In the genomic region with DNA sequence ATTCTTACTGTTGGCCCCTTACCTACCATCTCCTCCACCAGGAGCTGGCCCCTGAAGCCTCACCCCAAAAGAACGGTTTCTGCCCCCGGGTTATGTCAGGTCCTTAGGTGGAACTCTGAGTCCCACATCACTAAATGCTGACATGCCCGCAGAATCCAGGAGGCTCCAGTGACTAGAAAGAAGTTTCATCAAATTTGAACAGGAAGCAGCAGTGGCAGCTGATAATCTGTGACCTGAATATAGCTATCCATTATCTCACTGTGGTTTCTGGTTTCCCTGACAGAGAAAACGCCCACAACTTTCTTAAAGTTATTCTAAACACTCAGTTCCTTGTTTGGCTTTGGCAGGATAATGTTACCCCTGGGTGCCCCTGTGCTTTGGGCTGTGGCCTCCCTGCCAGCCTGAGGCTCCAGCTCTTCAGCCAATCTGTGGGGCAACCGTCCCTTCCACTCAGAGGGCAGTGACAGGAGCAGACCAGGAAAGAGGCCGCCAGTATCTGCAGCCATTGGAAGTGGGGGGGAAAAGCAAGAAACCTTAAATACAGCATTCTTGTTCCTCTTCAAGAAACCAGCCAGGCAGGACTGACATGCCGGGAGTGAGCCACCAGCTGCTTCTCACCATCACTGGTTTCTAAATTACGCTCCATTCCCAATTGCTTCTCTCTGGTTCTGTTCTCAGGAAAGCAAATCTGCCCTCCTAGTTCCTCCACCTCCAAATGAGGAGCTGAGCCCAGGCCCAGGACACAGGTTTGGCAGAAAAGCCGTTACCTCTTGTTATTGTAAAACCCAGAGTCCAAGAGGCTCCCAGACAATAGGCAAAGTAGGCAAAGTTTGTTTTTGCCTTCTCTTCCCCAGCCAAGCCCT, we compare ENCODE assay signal across 1 cellular context.
TF ChIP-seq lines count a peak whose summit lies in the region.

No MANE protein-coding gene starts in this region.

TF ChIP-seq in HepG2, 621 proteins besides CTCF, POLR2A, EP300 and RAD21 (continued from another document):
- TF ChIP-seq, protein P1, sequence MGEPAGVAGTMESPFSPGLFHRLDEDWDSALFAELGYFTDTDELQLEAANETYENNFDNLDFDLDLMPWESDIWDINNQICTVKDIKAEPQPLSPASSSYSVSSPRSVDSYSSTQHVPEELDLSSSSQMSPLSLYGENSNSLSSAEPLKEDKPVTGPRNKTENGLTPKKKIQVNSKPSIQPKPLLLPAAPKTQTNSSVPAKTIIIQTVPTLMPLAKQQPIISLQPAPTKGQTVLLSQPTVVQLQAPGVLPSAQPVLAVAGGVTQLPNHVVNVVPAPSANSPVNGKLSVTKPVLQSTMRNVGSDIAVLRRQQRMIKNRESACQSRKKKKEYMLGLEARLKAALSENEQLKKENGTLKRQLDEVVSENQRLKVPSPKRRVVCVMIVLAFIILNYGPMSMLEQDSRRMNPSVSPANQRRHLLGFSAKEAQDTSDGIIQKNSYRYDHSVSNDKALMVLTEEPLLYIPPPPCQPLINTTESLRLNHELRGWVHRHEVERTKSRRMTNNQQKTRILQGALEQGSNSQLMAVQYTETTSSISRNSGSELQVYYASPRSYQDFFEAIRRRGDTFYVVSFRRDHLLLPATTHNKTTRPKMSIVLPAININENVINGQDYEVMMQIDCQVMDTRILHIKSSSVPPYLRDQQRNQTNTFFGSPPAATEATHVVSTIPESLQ (CRISPR knock-in tag; conservative IDR thresholded peaks at IDR 0.05) = no peak
- no peak for TF ChIP-seq ZNF207 (IDR thresholded peaks at IDR 0.05; ENCODE audit: borderline replicate concordance)
- no peak for TF ChIP-seq ETV6 (CRISPR knock-in tag; conservative IDR thresholded peaks at IDR 0.05)
- TF ChIP-seq ZSCAN9 (CRISPR knock-in tag; IDR thresholded peaks at IDR 0.05; ENCODE audit: borderline replicate concordance) = no peak
- TF ChIP-seq ARID2 (CRISPR knock-in tag; IDR thresholded peaks at IDR 0.05; ENCODE audit: borderline replicate concordance) = no peak
- no peak for TF ChIP-seq ZBTB1 (CRISPR knock-in tag; IDR thresholded peaks at IDR 0.05; ENCODE audit: borderline replicate concordance)
- no peak for TF ChIP-seq NBN (conservative IDR thresholded peaks at IDR 0.05)
- no peak for TF ChIP-seq HNF4G (IDR thresholded peaks at IDR 0.05; ENCODE audit: borderline replicate concordance, low read depth, low read length)
- no peak for TF ChIP-seq HNF4G (CRISPR knock-in tag; IDR thresholded peaks at IDR 0.05; ENCODE audit: borderline replicate concordance, low read depth)
- no peak for TF ChIP-seq CC2D1A (CRISPR knock-in tag; IDR thresholded peaks at IDR 0.05)
- no peak for TF ChIP-seq KDM3A (CRISPR knock-in tag; IDR thresholded peaks at IDR 0.05; ENCODE audit: low read depth)
- TF ChIP-seq, protein P2, sequence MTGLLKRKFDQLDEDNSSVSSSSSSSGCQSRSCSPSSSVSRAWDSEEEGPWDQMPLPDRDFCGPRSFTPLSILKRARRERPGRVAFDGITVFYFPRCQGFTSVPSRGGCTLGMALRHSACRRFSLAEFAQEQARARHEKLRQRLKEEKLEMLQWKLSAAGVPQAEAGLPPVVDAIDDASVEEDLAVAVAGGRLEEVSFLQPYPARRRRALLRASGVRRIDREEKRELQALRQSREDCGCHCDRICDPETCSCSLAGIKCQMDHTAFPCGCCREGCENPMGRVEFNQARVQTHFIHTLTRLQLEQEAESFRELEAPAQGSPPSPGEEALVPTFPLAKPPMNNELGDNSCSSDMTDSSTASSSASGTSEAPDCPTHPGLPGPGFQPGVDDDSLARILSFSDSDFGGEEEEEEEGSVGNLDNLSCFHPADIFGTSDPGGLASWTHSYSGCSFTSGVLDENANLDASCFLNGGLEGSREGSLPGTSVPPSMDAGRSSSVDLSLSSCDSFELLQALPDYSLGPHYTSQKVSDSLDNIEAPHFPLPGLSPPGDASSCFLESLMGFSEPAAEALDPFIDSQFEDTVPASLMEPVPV (CRISPR knock-in tag; IDR thresholded peaks at IDR 0.05) = no peak
- no peak for TF ChIP-seq PAWR (CRISPR knock-in tag; IDR thresholded peaks at IDR 0.05; ENCODE audit: borderline replicate concordance)
- TF ChIP-seq, protein P3, sequence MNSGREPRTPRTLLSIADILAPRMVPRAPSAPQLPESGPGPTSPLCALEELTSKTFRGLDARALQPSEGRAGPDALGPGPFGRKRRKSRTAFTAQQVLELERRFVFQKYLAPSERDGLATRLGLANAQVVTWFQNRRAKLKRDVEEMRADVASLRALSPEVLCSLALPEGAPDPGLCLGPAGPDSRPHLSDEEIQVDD (CRISPR knock-in tag; IDR thresholded peaks at IDR 0.05; ENCODE audit: borderline replicate concordance) = no peak
- no peak for TF ChIP-seq ZFP1 (CRISPR knock-in tag; IDR thresholded peaks at IDR 0.05)
- TF ChIP-seq ZNF746 (CRISPR knock-in tag; IDR thresholded peaks at IDR 0.05) = no peak
- TF ChIP-seq, protein P4, sequence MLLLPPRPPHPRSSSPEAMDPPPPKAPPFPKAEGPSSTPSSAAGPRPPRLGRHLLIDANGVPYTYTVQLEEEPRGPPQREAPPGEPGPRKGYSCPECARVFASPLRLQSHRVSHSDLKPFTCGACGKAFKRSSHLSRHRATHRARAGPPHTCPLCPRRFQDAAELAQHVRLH (CRISPR knock-in tag; IDR thresholded peaks at IDR 0.05; ENCODE audit: borderline replicate concordance, low read depth) = no peak
